Comparison of ENCODE assay signal across 11 cellular contexts in genomic region chr16:86567701-86568571, GRCh38. TPM values are rescaled to one million over a fixed set of nuclear protein-coding genes. Genes with fewer than 3 reads are reported as not detected.
DNase-seq lines count a peak whose midpoint lies in the region; ATAC-seq, FAIRE-seq and TF ChIP-seq lines count a peak whose summit lies in the region.
"Had no signal": no experiment of that assay in that cellular context is flagged by ENCODE, and none has a peak within 500 bp of the region (broad histone marks: within the 10 kb centered on the region; RNA-seq: fewer than 3 reads in every experiment).

No MANE protein-coding gene starts in this region.

- peak overlapping the region; percentile 76 to 84 for H3K27ac ChIP-seq in kidney (ENCODE audit: low read depth in 2 of 2, low read length in 2 of 2)
- H3K27ac ChIP-seq in thyroid gland = peak overlapping the region in 2 of 3 donors; percentile 71

- TF ChIP-seq CTCF in kidney (IDR thresholded peaks at IDR 0.05; ENCODE audit: borderline replicate concordance, extremely low read depth, insufficient read depth) (no peak), thyroid gland (IDR thresholded peaks at IDR 0.05) (no peak)

- H3K36me3 ChIP-seq in kidney (ENCODE audit: control insufficient read depth in 1 of 2, insufficient read depth in 2 of 2, low read length in 2 of 2) (no peaks in the 10 kb centered on the region), thyroid gland (no peaks in the 10 kb centered on the region)

- H3K27me3 Mint-ChIP-seq in T-helper 1 cell treated with Interleukin-12 subunit alpha and Interleukin-12 subunit beta and Interleukin-4 antibody, amounts not matched to agents 30 μg/mL and 1 μg/mL, for 36 hours (ENCODE audit: low read depth) = peaks cover 69% of the 10 kb centered on the region
- peaks cover 73% of the 10 kb centered on the region for H3K27me3 Mint-ChIP-seq in central memory CD8-positive, alpha-beta T cell
- H3K27me3 Mint-ChIP-seq in effector memory CD8-positive, alpha-beta T cell = peaks cover 55 to 85% of the 10 kb centered on the region in 2 donors

- H3K4me3 ChIP-seq in kidney (ENCODE audit: low read length in 2 of 2) (peak overlapping the region; percentile 34 to 48), thyroid gland (replicated peaks in 1 of 3) (peak overlapping the region in 1 of 3 donors; percentile 31)

- no peak overlapping the region for H3K4me3 Mint-ChIP-seq in T-helper 1 cell treated with Interleukin-12 subunit alpha and Interleukin-12 subunit beta and Interleukin-4 antibody, amounts not matched to agents 30 μg/mL and 1 μg/mL, for 36 hours
- H3K4me3 Mint-ChIP-seq in central memory CD8-positive, alpha-beta T cell = peak overlapping the region; percentile 36
- H3K4me3 Mint-ChIP-seq in effector memory CD8-positive, alpha-beta T cell = peak overlapping the region in 1 of 2 donors; percentile 47
- H3K4me3 Mint-ChIP-seq: activated CD8-positive, alpha-beta T cell treated with anti-CD3 and anti-CD28 coated beads, Interleukin-2, amount 10 ng/mL, durations not matched to agents 7 days and 5 days had no signal

- TF ChIP-seq POLR2A in thyroid gland (IDR thresholded peaks at IDR 0.05) = no peak

- ATAC-seq in central memory CD8-positive, alpha-beta T cell (replicated peaks; ENCODE audit: extremely low read depth, poor library complexity, severe bottlenecking) = no peak
- no peak for ATAC-seq in effector memory CD8-positive, alpha-beta T cell (replicated peaks)
- ATAC-seq: activated CD8-positive, alpha-beta T cell treated with anti-CD3 and anti-CD28 coated beads, Interleukin-2, amount 10 ng/mL, durations not matched to agents 7 days and 5 days had no signal

- intact Hi-C loops in kidney (cut with DNase I) (loop anchor here (5.0 to 10.0 kb wide), 2 partner anchors 494 to 717 kb away; no protein-coding TSS in a partner anchor), thyroid gland (cut with DNase I) (loop anchor here (5.0 kb wide), 1 partner anchor 489 kb away; no protein-coding TSS in a partner anchor)

- no peaks in the 10 kb centered on the region for H3K9me3 Mint-ChIP-seq in T-helper 1 cell treated with Interleukin-12 subunit alpha and Interleukin-12 subunit beta and Interleukin-4 antibody, amounts not matched to agents 30 μg/mL and 1 μg/mL, for 36 hours
- H3K9me3 Mint-ChIP-seq in central memory CD8-positive, alpha-beta T cell = no peaks in the 10 kb centered on the region
- H3K9me3 Mint-ChIP-seq in effector memory CD8-positive, alpha-beta T cell = no peaks in the 10 kb centered on the region

- peaks cover 0 to 6% of the 10 kb centered on the region in 2 donors for H3K4me1 ChIP-seq in kidney (ENCODE audit: control insufficient read depth in 1 of 2, insufficient read depth in 1 of 2, low read depth in 1 of 2, low read length in 2 of 2)
- peaks cover 11 to 21% of the 10 kb centered on the region in 2 donors for H3K4me1 ChIP-seq in thyroid gland

- no peak for FAIRE-seq in kidney (lab: Jason Lieb, UNC)
- FAIRE-seq: A204.1 had no signal

- WGBS in thyroid gland, 2 donors = 1% methylated on average over 10 to 14 of the region's 115 CpGs

- peaks cover 30% of the 10 kb centered on the region for H3K27me3 ChIP-seq in thyroid gland

- peak overlapping the region; percentile 48 to 51 for H3K9ac ChIP-seq in kidney (ENCODE audit: low read length in 2 of 2)

- H3K27ac Mint-ChIP-seq in T-helper 1 cell treated with Interleukin-12 subunit alpha and Interleukin-12 subunit beta and Interleukin-4 antibody, amounts not matched to agents 30 μg/mL and 1 μg/mL, for 36 hours = peak overlapping the region; percentile 26
- peak overlapping the region; percentile 41 for H3K27ac Mint-ChIP-seq in central memory CD8-positive, alpha-beta T cell (ENCODE audit: low read depth)
- no peak overlapping the region for H3K27ac Mint-ChIP-seq in effector memory CD8-positive, alpha-beta T cell
- H3K27ac Mint-ChIP-seq: activated CD8-positive, alpha-beta T cell treated with anti-CD3 and anti-CD28 coated beads, Interleukin-2, amount 10 ng/mL, durations not matched to agents 7 days and 5 days had no signal

- peaks cover 7% of the 10 kb centered on the region for H3K4me1 Mint-ChIP-seq in T-helper 1 cell treated with Interleukin-12 subunit alpha and Interleukin-12 subunit beta and Interleukin-4 antibody, amounts not matched to agents 30 μg/mL and 1 μg/mL, for 36 hours (ENCODE audit: low read depth)
- peaks cover 15% of the 10 kb centered on the region for H3K4me1 Mint-ChIP-seq in central memory CD8-positive, alpha-beta T cell
- H3K4me1 Mint-ChIP-seq in effector memory CD8-positive, alpha-beta T cell (ENCODE audit: low read depth in 2 of 2) = peaks cover 8 to 14% of the 10 kb centered on the region in 2 donors

- peaks cover 1% of the 10 kb centered on the region for H3K36me3 Mint-ChIP-seq in T-helper 1 cell treated with Interleukin-12 subunit alpha and Interleukin-12 subunit beta and Interleukin-4 antibody, amounts not matched to agents 30 μg/mL and 1 μg/mL, for 36 hours (ENCODE audit: low read depth)
- H3K36me3 Mint-ChIP-seq in central memory CD8-positive, alpha-beta T cell (ENCODE audit: insufficient read depth) = peaks cover 2% of the 10 kb centered on the region
- H3K36me3 Mint-ChIP-seq in effector memory CD8-positive, alpha-beta T cell (ENCODE audit: insufficient read depth) = peaks cover 9% of the 10 kb centered on the region

- H3K9me3 ChIP-seq in kidney (ENCODE audit: control insufficient read depth in 1 of 2, low read length in 2 of 2) (no peaks in the 10 kb centered on the region), thyroid gland (no peaks in the 10 kb centered on the region)

- no peak for DNase-seq in T-helper 1 cell
- no peak for DNase-seq in central memory CD8-positive, alpha-beta T cell (ENCODE audit: low spot score in 2 of 2)
- no peak for DNase-seq in kidney
- DNase-seq in thyroid gland = no peak
- no peak for DNase-seq in effector memory CD8-positive, alpha-beta T cell
- no peak for DNase-seq in effector CD4-positive, alpha-beta T cell
- no peak for DNase-seq in central memory CD4-positive, alpha-beta T cell
- DNase-seq: activated CD8-positive, alpha-beta T cell treated with anti-CD3 and anti-CD28 coated beads, Interleukin-2, amount 10 ng/mL, durations not matched to agents 7 days and 5 days; NCI-H510A treated with DMSO at 0.1 percent for 48 hours had no signal

RNA-seq across cellular contexts. Expression of gene FOXC2, which starts 1.3 kb away (rescaled TPM):
- 6.3 TPM for total RNA-seq in kidney
- polyA plus RNA-seq in kidney (ENCODE audit: insufficient read depth, low read depth, low replicate concordance) = 3.8 TPM
- total RNA-seq in thyroid gland = 1 to 10 TPM; 1.9 to 4.0 (median 2.1) TPM
- total RNA-seq: activated CD8-positive, alpha-beta T cell treated with anti-CD3 and anti-CD28 coated beads, Interleukin-2, amount 10 ng/mL, durations not matched to agents 7 days and 5 days had no signal

RNA-seq across cellular contexts. Expression of gene FOXL1, which starts 10.4 kb away (rescaled TPM):
- total RNA-seq in kidney (2.0 TPM), thyroid gland (1 to 10 TPM in 2 of 4 donors, under 1 TPM in 2; 0.45 to 1.9 (median 1.1) TPM)
- 0.52 TPM for polyA plus RNA-seq in kidney (ENCODE audit: insufficient read depth, low read depth, low replicate concordance)
- total RNA-seq: activated CD8-positive, alpha-beta T cell treated with anti-CD3 and anti-CD28 coated beads, Interleukin-2, amount 10 ng/mL, durations not matched to agents 7 days and 5 days had no signal

RNA-seq across cellular contexts. Expression of gene MTHFSD, which starts 12.9 kb away (rescaled TPM):
- total RNA-seq in kidney = 26.2 TPM
- polyA plus RNA-seq in kidney (ENCODE audit: insufficient read depth, low read depth, low replicate concordance) = 11.3 TPM
- 10 to 100 TPM; 21.2 to 27.4 (median 25.2) TPM for total RNA-seq in thyroid gland

RNA-seq across cellular contexts. Expression of gene FOXF1, which starts 57.6 kb away (rescaled TPM):
- 0.57 TPM for total RNA-seq in kidney
- 0.67 TPM for polyA plus RNA-seq in kidney (ENCODE audit: insufficient read depth, low read depth, low replicate concordance)
- 1 to 10 TPM; 1.5 to 3.7 (median 2.3) TPM for total RNA-seq in thyroid gland
- total RNA-seq: activated CD8-positive, alpha-beta T cell treated with anti-CD3 and anti-CD28 coated beads, Interleukin-2, amount 10 ng/mL, durations not matched to agents 7 days and 5 days had no signal

Comparison
In these comparisons a context has a peak if more than half of its experiments do, and no peak if none do; other contexts are left out.
1. H3K27ac Mint-ChIP-seq: peak in T-helper 1 cell treated with Interleukin-12 subunit alpha and Interleukin-12 subunit beta and Interleukin-4 antibody, amounts not matched to agents 30 μg/mL and 1 μg/mL, for 36 hours (single experiment) and central memory CD8-positive, alpha-beta T cell (single experiment); none in effector memory CD8-positive, alpha-beta T cell (0 of 2).